ENCODE assay signal across 12 cellular contexts in the genomic region with DNA sequence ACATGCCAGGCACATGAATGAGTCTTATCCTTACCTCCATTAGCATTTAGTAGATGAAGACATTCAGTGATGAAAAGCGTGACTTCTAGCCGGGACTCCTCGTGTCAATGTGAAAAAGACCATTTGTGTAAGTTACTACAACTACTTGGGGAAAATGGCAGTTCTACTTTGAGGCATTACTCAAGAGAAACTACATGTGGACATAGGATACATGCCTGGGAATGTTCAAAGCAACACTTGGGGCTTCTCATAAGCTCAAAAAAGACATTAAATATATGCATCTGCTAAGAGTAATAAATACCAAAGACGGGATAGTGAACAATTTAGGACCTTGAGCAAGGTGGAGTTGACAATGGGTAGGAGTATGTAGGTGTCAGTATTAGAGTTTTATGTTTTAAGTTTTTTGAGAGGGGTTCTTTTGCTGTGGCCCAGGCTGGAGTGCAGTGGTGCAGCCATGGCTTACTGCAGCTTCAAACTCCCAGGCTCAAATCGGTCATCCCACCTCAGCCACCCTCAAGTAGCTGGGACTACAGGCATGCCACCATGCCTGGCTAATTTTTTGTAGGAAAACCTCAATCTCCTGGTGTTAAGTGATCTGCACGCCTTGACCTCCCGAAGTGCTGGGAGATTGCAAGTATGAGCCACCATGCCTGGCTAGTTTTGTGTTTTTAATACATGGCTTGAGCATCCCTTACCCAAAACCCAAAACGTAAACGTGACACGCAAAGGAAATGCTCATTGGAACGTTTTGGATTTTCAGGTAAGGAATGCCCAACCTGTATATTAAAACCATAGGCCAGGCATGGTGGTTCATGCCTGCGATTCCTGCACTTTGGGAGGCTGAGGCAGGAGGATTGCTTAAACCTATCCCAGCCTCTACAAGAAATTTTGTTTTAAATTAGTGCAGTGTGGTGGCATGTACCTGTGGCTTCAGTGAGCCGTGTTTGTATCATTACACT. TPM values are rescaled to one million over a fixed set of nuclear protein-coding genes. Genes with fewer than 3 reads are reported as not detected.
DNase-seq lines count a peak whose midpoint lies in the region; ATAC-seq and TF ChIP-seq lines count a peak whose summit lies in the region.
"Had no signal": no experiment of that assay in that cellular context is flagged by ENCODE, and none has a peak within 500 bp of the region (broad histone marks: within the 10 kb centered on the region; RNA-seq: fewer than 3 reads in every experiment).

No MANE protein-coding gene starts in this region.

- CTCF ChIA-PET in CD4-positive, alpha-beta T cell (lab: Charles Lee) = interaction anchor here (1.6 kb wide), 1 partner anchor 12 kb away, joined by 4 read pairs; no protein-coding TSS in a partner anchor
- CTCF ChIA-PET in WTC11 (lab: Charles Lee) = interaction anchor here (0.9 to 1.1 kb wide), 2 partner anchors 10 to 11 kb away, joined by 3 to 6 read pairs; no protein-coding TSS in a partner anchor

- TF ChIP-seq POLR2A in GM15510 (IDR thresholded peaks at IDR 0.05; ENCODE audit: borderline replicate concordance, extremely low read depth, insufficient read length) (peak; percentile 45), erythroblast (IDR thresholded peaks at IDR 0.05; ENCODE audit: low read length) (peak; percentile 25)

- POLR2A ChIA-PET in CD4-positive, alpha-beta T cell (lab: Charles Lee) = interaction anchor here (5.4 kb wide), 1 partner anchor 11 kb away, joined by 96 read pairs; no protein-coding TSS in a partner anchor
- POLR2A ChIA-PET in WTC11 (lab: Charles Lee) = no interaction called here

- no peaks in the 10 kb centered on the region for H3K27me3 Mint-ChIP-seq in CD4-positive, alpha-beta T cell
- H3K27me3 Mint-ChIP-seq in WTC11 (ENCODE audit: low read depth) = no peaks in the 10 kb centered on the region; the same call in 1 of the 2 replicates

- H3K4me3 Mint-ChIP-seq in CD4-positive, alpha-beta T cell = peak overlapping the region; percentile 27
- no peak overlapping the region for H3K4me3 Mint-ChIP-seq in WTC11

- no peaks in the 10 kb centered on the region for H3K9me3 Mint-ChIP-seq in CD4-positive, alpha-beta T cell
- no peaks in the 10 kb centered on the region for H3K9me3 Mint-ChIP-seq in WTC11

- H3K4me3 ChIP-seq in coronary artery = no peak overlapping the region
- H3K4me3 ChIP-seq: colonic mucosa, sigmoid colon had no signal

- no peak for TF ChIP-seq CTCF in CD4-positive, alpha-beta T cell (IDR thresholded peaks at IDR 0.05)
- TF ChIP-seq CTCF in WTC11 (IDR thresholded peaks at IDR 0.05) = no peak
- TF ChIP-seq CTCF in coronary artery (IDR thresholded peaks at IDR 0.05) = no peak

- DNase-seq in CD4-positive, alpha-beta T cell = no peak
- no peak for DNase-seq in WTC11 (ENCODE audit: low spot score)
- peak in 1 of 2 experiments; percentile 27 for DNase-seq in erythroblast (lab: John Stamatoyannopoulos, UW)
- DNase-seq in coronary artery (ENCODE audit: low spot score) = no peak
- DNase-seq: colonic mucosa; NCI-H2081; NK-92 treated with Interleukin-12 subunit alpha and Interleukin-12 subunit beta, amount 100 ng/mL, for 24 hours; sigmoid colon had no signal

- H3K27me3 ChIP-seq in CD4-positive, alpha-beta T cell (ENCODE audit: control insufficient read depth, insufficient read depth, low read length) = no peaks in the 10 kb centered on the region
- H3K27me3 ChIP-seq: colonic mucosa, sigmoid colon had no signal

- peak overlapping the region; percentile 94 for H3K27ac Mint-ChIP-seq in CD4-positive, alpha-beta T cell
- H3K27ac Mint-ChIP-seq in WTC11 = peak overlapping the region; percentile 98

- no peaks in the 10 kb centered on the region for H3K9me3 ChIP-seq in CD4-positive, alpha-beta T cell (ENCODE audit: control insufficient read depth, low read length)
- H3K9me3 ChIP-seq: colonic mucosa, sigmoid colon had no signal

- no peak overlapping the region for H3K27ac ChIP-seq in CD4-positive, alpha-beta T cell (ENCODE audit: low read depth, low read length)
- H3K27ac ChIP-seq in coronary artery = no peak overlapping the region
- H3K27ac ChIP-seq: colonic mucosa had no signal

- H3K36me3 Mint-ChIP-seq in CD4-positive, alpha-beta T cell (ENCODE audit: low read depth) = peaks cover 56% of the 10 kb centered on the region
- peaks cover 39% of the 10 kb centered on the region for H3K36me3 Mint-ChIP-seq in WTC11

- H3K4me1 Mint-ChIP-seq in CD4-positive, alpha-beta T cell (ENCODE audit: low read depth) = peaks cover 66% of the 10 kb centered on the region
- H3K4me1 Mint-ChIP-seq in WTC11 = peaks cover 27% of the 10 kb centered on the region

- no peak for ATAC-seq in CD4-positive, alpha-beta T cell (ENCODE audit: poor library complexity)
- ATAC-seq in WTC11 (no peak), GM18909 (IDR thresholded peaks at IDR 0.05; ENCODE audit: poor library complexity, unreplicated experiment) (no peak), HG03108 (IDR thresholded peaks at IDR 0.05; ENCODE audit: unreplicated experiment) (no peak), HG03460 (IDR thresholded peaks at IDR 0.05; ENCODE audit: unreplicated experiment) (no peak)

- intact Hi-C loops in CD4-positive, alpha-beta T cell (cut with DNase I, micrococcal nuclease) = loop anchor here in 1 of 2 experiments (10.0 kb wide), 1 partner anchor 642 kb away; no protein-coding TSS in a partner anchor

TF ChIP-seq in WTC11, 78 proteins besides CTCF, POLR2A, EP300 and RAD21 (continues in another document):
- TF ChIP-seq, protein P1, sequence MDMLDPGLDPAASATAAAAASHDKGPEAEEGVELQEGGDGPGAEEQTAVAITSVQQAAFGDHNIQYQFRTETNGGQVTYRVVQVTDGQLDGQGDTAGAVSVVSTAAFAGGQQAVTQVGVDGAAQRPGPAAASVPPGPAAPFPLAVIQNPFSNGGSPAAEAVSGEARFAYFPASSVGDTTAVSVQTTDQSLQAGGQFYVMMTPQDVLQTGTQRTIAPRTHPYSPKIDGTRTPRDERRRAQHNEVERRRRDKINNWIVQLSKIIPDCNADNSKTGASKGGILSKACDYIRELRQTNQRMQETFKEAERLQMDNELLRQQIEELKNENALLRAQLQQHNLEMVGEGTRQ (CRISPR knock-in tag; IDR thresholded peaks at IDR 0.05) = no peak
- TF ChIP-seq ZNF423 (CRISPR knock-in tag; IDR thresholded peaks at IDR 0.05) (no peak), ZNF671 (CRISPR knock-in tag; IDR thresholded peaks at IDR 0.05) (peak; percentile 48), EMX1 (CRISPR knock-in tag; IDR thresholded peaks at IDR 0.05) (peak; percentile 30; the same call in 1 of the 2 replicates), IRF2 (CRISPR knock-in tag; IDR thresholded peaks at IDR 0.05; ENCODE audit: borderline replicate concordance, low read depth) (no peak), CREB1 (CRISPR knock-in tag; IDR thresholded peaks at IDR 0.05) (0 out of 2 replicates have a peak, but pooled peaks have one; percentile 32), ZNF396 (CRISPR knock-in tag; IDR thresholded peaks at IDR 0.05; ENCODE audit: borderline replicate concordance) (no peak), JUN (CRISPR knock-in tag; IDR thresholded peaks at IDR 0.05) (no peak)
- TF ChIP-seq, protein P2, sequence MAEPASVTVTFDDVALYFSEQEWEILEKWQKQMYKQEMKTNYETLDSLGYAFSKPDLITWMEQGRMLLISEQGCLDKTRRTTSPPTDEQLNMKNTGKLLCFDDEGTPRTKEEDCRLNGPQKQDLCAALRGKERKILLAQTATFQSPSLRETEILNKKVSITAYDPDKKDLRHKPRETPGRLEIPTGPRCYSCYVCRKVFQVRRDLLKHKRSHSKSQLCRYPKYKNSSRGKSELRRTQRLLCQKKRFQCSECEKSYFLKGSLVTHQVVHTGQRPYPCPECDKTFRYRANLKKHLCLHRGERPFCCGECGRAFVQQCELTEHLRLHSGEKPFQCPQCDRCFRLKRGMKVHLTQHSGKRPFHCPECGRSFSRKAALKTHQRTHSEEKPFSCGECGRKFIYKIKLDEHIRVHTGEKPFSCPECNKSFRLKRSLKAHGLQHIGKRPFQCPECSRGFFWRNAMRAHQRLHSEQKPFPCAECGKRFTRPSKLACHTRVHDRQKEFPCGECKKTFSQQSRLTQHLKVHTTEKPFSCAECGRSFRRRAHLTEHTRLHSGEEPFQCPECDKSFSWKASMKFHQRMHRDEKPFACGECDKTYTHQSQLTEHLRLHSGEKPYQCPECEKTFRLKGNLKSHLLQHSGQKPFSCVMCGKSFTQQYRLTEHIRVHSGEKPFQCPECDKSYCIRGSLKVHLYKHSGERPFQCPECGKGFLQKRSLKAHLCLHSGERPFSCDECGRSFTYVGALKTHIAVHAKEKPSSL (CRISPR knock-in tag; conservative IDR thresholded peaks at IDR 0.05) = 0 out of 2 replicates have a peak, but pooled peaks have one; percentile 12
- TF ChIP-seq, protein P3, sequence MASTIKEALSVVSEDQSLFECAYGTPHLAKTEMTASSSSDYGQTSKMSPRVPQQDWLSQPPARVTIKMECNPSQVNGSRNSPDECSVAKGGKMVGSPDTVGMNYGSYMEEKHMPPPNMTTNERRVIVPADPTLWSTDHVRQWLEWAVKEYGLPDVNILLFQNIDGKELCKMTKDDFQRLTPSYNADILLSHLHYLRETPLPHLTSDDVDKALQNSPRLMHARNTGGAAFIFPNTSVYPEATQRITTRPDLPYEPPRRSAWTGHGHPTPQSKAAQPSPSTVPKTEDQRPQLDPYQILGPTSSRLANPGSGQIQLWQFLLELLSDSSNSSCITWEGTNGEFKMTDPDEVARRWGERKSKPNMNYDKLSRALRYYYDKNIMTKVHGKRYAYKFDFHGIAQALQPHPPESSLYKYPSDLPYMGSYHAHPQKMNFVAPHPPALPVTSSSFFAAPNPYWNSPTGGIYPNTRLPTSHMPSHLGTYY (CRISPR knock-in tag; IDR thresholded peaks at IDR 0.05) = 0 out of 2 replicates have a peak, but pooled peaks have one; percentile 58
- TF ChIP-seq, protein P4, sequence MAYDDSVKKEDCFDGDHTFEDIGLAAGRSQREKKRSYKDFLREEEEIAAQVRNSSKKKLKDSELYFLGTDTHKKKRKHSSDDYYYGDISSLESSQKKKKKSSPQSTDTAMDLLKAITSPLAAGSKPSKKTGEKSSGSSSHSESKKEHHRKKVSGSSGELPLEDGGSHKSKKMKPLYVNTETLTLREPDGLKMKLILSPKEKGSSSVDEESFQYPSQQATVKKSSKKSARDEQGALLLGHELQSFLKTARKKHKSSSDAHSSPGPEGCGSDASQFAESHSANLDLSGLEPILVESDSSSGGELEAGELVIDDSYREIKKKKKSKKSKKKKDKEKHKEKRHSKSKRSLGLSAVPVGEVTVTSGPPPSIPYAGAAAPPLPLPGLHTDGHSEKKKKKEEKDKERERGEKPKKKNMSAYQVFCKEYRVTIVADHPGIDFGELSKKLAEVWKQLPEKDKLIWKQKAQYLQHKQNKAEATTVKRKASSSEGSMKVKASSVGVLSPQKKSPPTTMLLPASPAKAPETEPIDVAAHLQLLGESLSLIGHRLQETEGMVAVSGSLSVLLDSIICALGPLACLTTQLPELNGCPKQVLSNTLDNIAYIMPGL (CRISPR knock-in tag; IDR thresholded peaks at IDR 0.05) = no peak

RNA-seq across cellular contexts. Expression of a gene that starts 3.9 kb away (rescaled TPM):
- total RNA-seq in CD4-positive, alpha-beta T cell = 1,000 to 10,000 TPM; 2,527 to 2,615 TPM
- 2,441 to 2,639 TPM (median 2,597 TPM) in 3 replicates for total RNA-seq in WTC11 (2021)

RNA-seq across cellular contexts. Expression of a gene that starts 42.3 kb away (rescaled TPM):
- 1 to 10 TPM in 1 of 2 experiments, under 1 TPM in 1; 0.71 to 1.1 TPM for total RNA-seq in CD4-positive, alpha-beta T cell
- total RNA-seq in WTC11 (2021) = 59.6 to 87.8 TPM (median 62.0 TPM) in 3 replicates

Comparison
In these comparisons a context has a peak if more than half of its experiments do, and no peak if none do; other contexts are left out.
1. RNA of a gene that starts 42.3 kb away (total RNA-seq): 59.6 to 87.8 TPM in WTC11; 0.71 to 1.1 TPM in CD4-positive, alpha-beta T cell; every median in the first group is over 10 times any median in the second.